Comparison of ENCODE assay signal across 31 cellular contexts in the genomic region with DNA sequence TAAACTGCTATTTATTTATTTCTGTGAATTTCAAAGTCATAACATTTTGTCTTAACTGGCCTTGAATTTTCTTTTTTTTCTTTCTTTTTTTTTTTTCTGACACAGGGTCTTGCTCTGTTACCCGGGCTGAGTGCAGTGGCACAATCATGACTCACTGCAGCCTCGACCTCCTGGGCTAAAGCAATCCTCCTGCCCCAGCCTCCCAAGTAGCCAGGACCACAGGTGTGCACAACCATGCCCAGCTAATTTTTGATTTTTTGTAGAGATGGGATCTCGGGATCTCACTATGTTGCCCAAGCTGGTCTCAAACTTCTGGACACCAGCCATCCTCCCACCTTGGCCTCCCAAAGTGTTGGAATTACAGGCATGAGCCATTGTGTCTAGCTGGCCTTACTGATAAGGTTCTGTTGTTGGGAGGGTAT.
"Had no signal": no experiment of that assay in that cellular context is flagged by ENCODE, and none has a peak within 500 bp of the region (broad histone marks: within the 10 kb centered on the region; RNA-seq: fewer than 3 reads in every experiment).

No MANE protein-coding gene starts in this region.

- H3K27me3 ChIP-seq: brain microvascular endothelial cell had no signal

- ATAC-seq: activated CD8-positive, alpha-beta memory T cell treated with anti-CD3 and anti-CD28 coated beads, Interleukin-2, amount 10 ng/mL, durations not matched to agents 7 days and 5 days; activated naive CD8-positive, alpha-beta T cell treated with anti-CD3 and anti-CD28 coated beads, Interleukin-2, amount 50 U/mL, for 24 hours; Panc1; Right ventricle myocardium inferior; SK-N-SH treated with all-trans-retinoic acid at 6 μM for 48 hours; T-cell; T-helper 17 cell had no signal

- H3K27ac ChIP-seq: brain microvascular endothelial cell, VCaP had no signal

- DNase-seq: activated B cell treated with CpG ODN at 0.5 μM for 24 hours; activated CD4-positive, alpha-beta memory T cell treated with anti-CD3 and anti-CD28 coated beads, Interleukin-2, amount 10 ng/mL, durations not matched to agents 7 days and 5 days; activated CD4-positive, alpha-beta T cell treated with anti-CD3 and anti-CD28 coated beads for 4 hours; activated CD4-positive, CD25-positive, alpha-beta regulatory T cell treated with anti-CD3 and anti-CD28 coated beads, Interleukin-2, amount 50 U/mL, for 72 hours; activated CD8-positive, alpha-beta memory T cell treated with anti-CD3 and anti-CD28 coated beads for 24 hours; activated CD8-positive, alpha-beta memory T cell treated with anti-CD3 and anti-CD28 coated beads, Interleukin-2, amount 10 ng/mL, durations not matched to agents 7 days and 5 days; activated CD8-positive, alpha-beta memory T cell treated with anti-CD3 and anti-CD28 coated beads, Interleukin-2, amount 50 U/mL, for 48 hours; activated effector memory CD4-positive, alpha-beta T cell treated with Interleukin-2 at 50 U/mL for 16 hours; activated naive CD4-positive, alpha-beta T cell treated with anti-CD3 and anti-CD28 coated beads, Interleukin-2, amount 10 ng/mL, durations not matched to agents 7 days and 5 days; activated naive CD8-positive, alpha-beta T cell treated with anti-CD3 and anti-CD28 coated beads, Interleukin-2, amount 50 U/mL, for 24 hours; activated T-cell treated with anti-CD3 and anti-CD28 coated beads, Interleukin-2, amount 50 U/mL, for 48 hours; aorta; brain microvascular endothelial cell; central memory CD4-positive, alpha-beta T cell; Karpas-422; NCI-H1105; NCI-H1417 treated with DMSO at 0.1 percent for 48 hours; NCI-H1930; NCI-H2081 treated with DMSO at 0.1 percent for 48 hours; NCI-H226; NCI-H446 treated with DMSO at 0.1 percent for 48 hours; NCI-H524; NCI-H69; RPMI8226; SIG-M5; T-cell; T-helper 17 cell had no signal

- H3K36me3 ChIP-seq: brain microvascular endothelial cell had no signal
